8 cellular contexts compared by ENCODE assay signal in genomic region chr3:23071758-23072157, GRCh38.
DNase-seq lines count a peak whose midpoint lies in the region; ATAC-seq and TF ChIP-seq lines count a peak whose summit lies in the region.

No MANE protein-coding gene starts in this region.

- no peak for TF ChIP-seq CTCF in gastroesophageal sphincter (IDR thresholded peaks at IDR 0.05)
- TF ChIP-seq CTCF in osteocyte (IDR thresholded peaks at IDR 0.05), result no peak

- no peaks in the 10 kb centered on the region for H3K27me3 Mint-ChIP-seq in osteocyte (ENCODE audit: unreplicated experiment)

- 100% methylated on average over 1 of the region's 1 CpG for WGBS in gastroesophageal sphincter (ENCODE audit: low coverage in 1 of 2), 2 donors

- H3K9me3 Mint-ChIP-seq in osteocyte (ENCODE audit: unreplicated experiment), result no peaks in the 10 kb centered on the region

- no peaks in the 10 kb centered on the region for H3K9me3 ChIP-seq in gastroesophageal sphincter

- H3K4me3 ChIP-seq in gastroesophageal sphincter, result no peak overlapping the region

- DNase-seq in left colon (no peak), DMS 273 (lab: John Stamatoyannopoulos, UW; ENCODE audit: unreplicated experiment) (no peak), osteocyte (ENCODE audit: extremely low spot score, unreplicated experiment) (no peak), LoVo (ENCODE audit: low spot score) (no peak)

- no peak overlapping the region for H3K27ac ChIP-seq in gastroesophageal sphincter

- no peak for TF ChIP-seq EP300 in gastroesophageal sphincter (IDR thresholded peaks at IDR 0.05)

- no peaks in the 10 kb centered on the region for H3K36me3 Mint-ChIP-seq in osteocyte (ENCODE audit: unreplicated experiment)

- no peak for TF ChIP-seq POLR2A in gastroesophageal sphincter (IDR thresholded peaks at IDR 0.05)

- H3K27ac Mint-ChIP-seq in osteocyte (ENCODE audit: unreplicated experiment), result no peak overlapping the region

- H3K4me1 ChIP-seq in gastroesophageal sphincter, result peaks cover 0 to 23% (median 6%) of the 10 kb centered on the region in 3 donors

- H3K27me3 ChIP-seq in gastroesophageal sphincter, result no peaks in the 10 kb centered on the region

- no peaks in the 10 kb centered on the region for H3K36me3 ChIP-seq in gastroesophageal sphincter

- ATAC-seq in GM18499 (IDR thresholded peaks at IDR 0.05; ENCODE audit: insufficient read depth, unreplicated experiment) (peak; percentile 64), GM21723 (IDR thresholded peaks at IDR 0.05; ENCODE audit: unreplicated experiment) (peak; percentile 79), HG03575 (IDR thresholded peaks at IDR 0.05; ENCODE audit: extremely low read depth, insufficient number of reproducible peaks, low FRiP score, unreplicated experiment) (peak; percentile 68), left colon (peak; percentile 23), gastroesophageal sphincter (no peak)

- intact Hi-C loops in left colon (cut with DNase I, micrococcal nuclease), result no loop called here

- H3K4me1 Mint-ChIP-seq in osteocyte (ENCODE audit: unreplicated experiment), result peaks cover 29% of the 10 kb centered on the region

- H3K4me3 Mint-ChIP-seq in osteocyte (ENCODE audit: unreplicated experiment), result no peak overlapping the region
